In the genomic region with DNA sequence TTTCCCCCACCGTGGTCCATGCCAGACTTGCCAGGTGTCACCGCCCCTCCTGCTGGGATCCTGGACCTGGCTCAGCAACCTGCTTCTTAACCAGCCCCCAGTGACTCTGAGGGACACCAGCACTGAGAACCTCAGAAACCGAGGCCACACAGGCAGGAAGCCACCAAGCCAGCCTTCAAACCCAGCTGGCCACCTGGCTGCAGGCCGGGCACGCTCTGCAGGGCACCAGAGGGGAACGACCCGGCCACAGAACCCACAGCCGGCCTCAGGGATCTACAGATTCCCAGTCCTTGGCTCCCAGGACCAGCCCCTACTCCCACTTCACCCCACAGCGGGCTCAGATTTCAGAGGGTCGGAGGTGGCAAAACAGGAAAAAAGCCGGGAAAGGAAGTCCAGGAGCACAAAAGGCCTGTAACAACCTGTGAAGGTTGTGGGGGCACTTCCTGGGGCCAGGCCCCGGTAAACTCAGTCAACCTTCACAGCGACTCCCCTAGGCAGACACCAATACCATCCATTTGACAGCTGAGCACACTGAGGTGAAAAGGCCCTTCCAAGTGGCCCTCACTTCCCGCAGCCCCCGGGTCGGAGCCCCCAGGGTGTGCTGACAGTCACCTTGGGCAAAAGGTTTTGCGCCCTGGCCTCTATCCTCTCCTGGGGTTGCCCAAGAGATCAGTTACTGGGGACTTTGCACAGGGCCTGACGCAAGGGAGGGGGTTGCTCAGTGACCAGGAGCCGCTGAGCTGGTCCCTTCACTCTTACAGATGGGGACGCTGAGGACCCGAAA, we compare ENCODE assay signal across 1 cellular context.
TF ChIP-seq lines count a peak whose summit lies in the region.

No MANE protein-coding gene starts in this region.

TF ChIP-seq in HepG2, 621 proteins besides CTCF, POLR2A, EP300 and RAD21 (continued from another document and continues in another):
- TF ChIP-seq ZBTB3 (CRISPR knock-in tag; IDR thresholded peaks at IDR 0.05; ENCODE audit: borderline replicate concordance, low read depth) (0 out of 2 replicates have a peak, but pooled peaks have one; percentile 39), FOXA1 (IDR thresholded peaks at IDR 0.05) (no peak), FOXA1 (CRISPR knock-in tag; IDR thresholded peaks at IDR 0.05) (no peak), ZNF747 (CRISPR knock-in tag; IDR thresholded peaks at IDR 0.05; ENCODE audit: borderline replicate concordance) (no peak), XBP1 (CRISPR knock-in tag; IDR thresholded peaks at IDR 0.05) (no peak), MZF1 (CRISPR knock-in tag; IDR thresholded peaks at IDR 0.05; ENCODE audit: borderline replicate concordance) (no peak), CEBPB (IDR thresholded peaks at IDR 0.05; ENCODE audit: borderline replicate concordance, low read depth, low read length) (peak; percentile 95), HDAC2 (CRISPR knock-in tag; IDR thresholded peaks at IDR 0.05) (0 out of 2 replicates have a peak, but pooled peaks have one; percentile 40), ZBTB7A (CRISPR knock-in tag; IDR thresholded peaks at IDR 0.05) (0 out of 2 replicates have a peak, but pooled peaks have one; percentile 37), CCAR2 (optimal IDR thresholded peaks at IDR 0.05; ENCODE audit: low read depth, low read length) (no peak), IRF2 (CRISPR knock-in tag; IDR thresholded peaks at IDR 0.05) (no peak; the same call in 1 of the 2 replicates), TAF1 (CRISPR knock-in tag; IDR thresholded peaks at IDR 0.05) (no peak; the same call in 1 of the 2 replicates), SP4 (CRISPR knock-in tag; IDR thresholded peaks at IDR 0.05) (peak; percentile 43; the same call in 1 of the 2 replicates), ZBTB1 (CRISPR knock-in tag; IDR thresholded peaks at IDR 0.05; ENCODE audit: borderline replicate concordance) (no peak), POLR2AphosphoS2 (IDR thresholded peaks at IDR 0.05; ENCODE audit: low read depth, low read length) (no peak), ARNT2 (CRISPR knock-in tag; IDR thresholded peaks at IDR 0.05; ENCODE audit: low read depth) (no peak), ZNF24 (IDR thresholded peaks at IDR 0.05) (no peak), ZKSCAN1 (IDR thresholded peaks at IDR 0.05; ENCODE audit: low read length) (no peak), ZNF598 (CRISPR knock-in tag; IDR thresholded peaks at IDR 0.05; ENCODE audit: borderline replicate concordance) (no peak), NR1H2 (CRISPR knock-in tag; IDR thresholded peaks at IDR 0.05; ENCODE audit: borderline replicate concordance, low read depth) (no peak), PAX8 (CRISPR knock-in tag; IDR thresholded peaks at IDR 0.05; ENCODE audit: borderline replicate concordance) (no peak), TEAD2 (CRISPR knock-in tag; IDR thresholded peaks at IDR 0.05) (no peak), ZNF652 (CRISPR knock-in tag; IDR thresholded peaks at IDR 0.05; ENCODE audit: borderline replicate concordance, low read depth) (no peak), YY1 (IDR thresholded peaks at IDR 0.05; ENCODE audit: insufficient read depth, insufficient replicate concordance, low read depth, low read length) (no peak), ZNF879 (CRISPR knock-in tag; IDR thresholded peaks at IDR 0.05) (no peak), ZNF44 (CRISPR knock-in tag; IDR thresholded peaks at IDR 0.05) (0 out of 2 replicates have a peak, but pooled peaks have one; percentile 45), TBL1XR1 (IDR thresholded peaks at IDR 0.05; ENCODE audit: borderline replicate concordance, low read length, partially characterized antibody) (no peak), ZNF839 (CRISPR knock-in tag; IDR thresholded peaks at IDR 0.05; ENCODE audit: borderline replicate concordance) (no peak)
- TF ChIP-seq, protein P1, sequence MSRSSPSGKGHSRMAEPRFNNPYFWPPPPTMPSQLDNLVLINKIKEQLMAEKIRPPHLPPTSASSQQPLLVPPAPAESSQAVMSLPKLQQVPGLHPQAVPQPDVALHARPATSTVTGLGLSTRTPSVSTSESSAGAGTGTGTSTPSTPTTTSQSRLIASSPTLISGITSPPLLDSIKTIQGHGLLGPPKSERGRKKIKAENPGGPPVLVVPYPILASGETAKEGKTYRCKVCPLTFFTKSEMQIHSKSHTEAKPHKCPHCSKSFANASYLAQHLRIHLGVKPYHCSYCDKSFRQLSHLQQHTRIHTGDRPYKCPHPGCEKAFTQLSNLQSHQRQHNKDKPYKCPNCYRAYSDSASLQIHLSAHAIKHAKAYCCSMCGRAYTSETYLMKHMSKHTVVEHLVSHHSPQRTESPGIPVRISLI (CRISPR knock-in tag; IDR thresholded peaks at IDR 0.05; ENCODE audit: borderline replicate concordance), result 0 out of 2 replicates have a peak, but pooled peaks have one; percentile 44
- TF ChIP-seq, protein P2, sequence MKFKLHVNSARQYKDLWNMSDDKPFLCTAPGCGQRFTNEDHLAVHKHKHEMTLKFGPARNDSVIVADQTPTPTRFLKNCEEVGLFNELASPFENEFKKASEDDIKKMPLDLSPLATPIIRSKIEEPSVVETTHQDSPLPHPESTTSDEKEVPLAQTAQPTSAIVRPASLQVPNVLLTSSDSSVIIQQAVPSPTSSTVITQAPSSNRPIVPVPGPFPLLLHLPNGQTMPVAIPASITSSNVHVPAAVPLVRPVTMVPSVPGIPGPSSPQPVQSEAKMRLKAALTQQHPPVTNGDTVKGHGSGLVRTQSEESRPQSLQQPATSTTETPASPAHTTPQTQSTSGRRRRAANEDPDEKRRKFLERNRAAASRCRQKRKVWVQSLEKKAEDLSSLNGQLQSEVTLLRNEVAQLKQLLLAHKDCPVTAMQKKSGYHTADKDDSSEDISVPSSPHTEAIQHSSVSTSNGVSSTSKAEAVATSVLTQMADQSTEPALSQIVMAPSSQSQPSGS (CRISPR knock-in tag; IDR thresholded peaks at IDR 0.05), result peak; percentile 53; the same call in 1 of the 2 replicates
- TF ChIP-seq, protein P3, sequence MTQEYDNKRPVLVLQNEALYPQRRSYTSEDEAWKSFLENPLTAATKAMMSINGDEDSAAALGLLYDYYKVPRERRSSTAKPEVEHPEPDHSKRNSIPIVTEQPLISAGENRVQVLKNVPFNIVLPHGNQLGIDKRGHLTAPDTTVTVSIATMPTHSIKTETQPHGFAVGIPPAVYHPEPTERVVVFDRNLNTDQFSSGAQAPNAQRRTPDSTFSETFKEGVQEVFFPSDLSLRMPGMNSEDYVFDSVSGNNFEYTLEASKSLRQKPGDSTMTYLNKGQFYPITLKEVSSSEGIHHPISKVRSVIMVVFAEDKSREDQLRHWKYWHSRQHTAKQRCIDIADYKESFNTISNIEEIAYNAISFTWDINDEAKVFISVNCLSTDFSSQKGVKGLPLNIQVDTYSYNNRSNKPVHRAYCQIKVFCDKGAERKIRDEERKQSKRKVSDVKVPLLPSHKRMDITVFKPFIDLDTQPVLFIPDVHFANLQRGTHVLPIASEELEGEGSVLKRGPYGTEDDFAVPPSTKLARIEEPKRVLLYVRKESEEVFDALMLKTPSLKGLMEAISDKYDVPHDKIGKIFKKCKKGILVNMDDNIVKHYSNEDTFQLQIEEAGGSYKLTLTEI (CRISPR knock-in tag; conservative IDR thresholded peaks at IDR 0.05), result no peak
- TF ChIP-seq, protein P4, sequence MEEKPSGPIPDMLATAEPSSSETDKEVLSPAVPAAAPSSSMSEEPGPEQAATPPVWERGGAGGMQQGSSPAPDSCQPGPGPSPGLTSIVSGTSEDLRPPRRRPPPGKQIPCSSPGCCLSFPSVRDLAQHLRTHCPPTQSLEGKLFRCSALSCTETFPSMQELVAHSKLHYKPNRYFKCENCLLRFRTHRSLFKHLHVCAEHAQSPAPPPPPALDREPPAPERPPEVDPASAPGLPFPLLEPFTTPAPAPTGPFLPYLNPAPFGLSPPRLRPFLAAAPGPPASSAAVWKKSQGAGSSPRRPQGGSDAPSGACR (CRISPR knock-in tag; IDR thresholded peaks at IDR 0.05), result no peak
- TF ChIP-seq, protein P5, sequence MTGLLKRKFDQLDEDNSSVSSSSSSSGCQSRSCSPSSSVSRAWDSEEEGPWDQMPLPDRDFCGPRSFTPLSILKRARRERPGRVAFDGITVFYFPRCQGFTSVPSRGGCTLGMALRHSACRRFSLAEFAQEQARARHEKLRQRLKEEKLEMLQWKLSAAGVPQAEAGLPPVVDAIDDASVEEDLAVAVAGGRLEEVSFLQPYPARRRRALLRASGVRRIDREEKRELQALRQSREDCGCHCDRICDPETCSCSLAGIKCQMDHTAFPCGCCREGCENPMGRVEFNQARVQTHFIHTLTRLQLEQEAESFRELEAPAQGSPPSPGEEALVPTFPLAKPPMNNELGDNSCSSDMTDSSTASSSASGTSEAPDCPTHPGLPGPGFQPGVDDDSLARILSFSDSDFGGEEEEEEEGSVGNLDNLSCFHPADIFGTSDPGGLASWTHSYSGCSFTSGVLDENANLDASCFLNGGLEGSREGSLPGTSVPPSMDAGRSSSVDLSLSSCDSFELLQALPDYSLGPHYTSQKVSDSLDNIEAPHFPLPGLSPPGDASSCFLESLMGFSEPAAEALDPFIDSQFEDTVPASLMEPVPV (CRISPR knock-in tag; IDR thresholded peaks at IDR 0.05), result no peak
- TF ChIP-seq, protein P6, sequence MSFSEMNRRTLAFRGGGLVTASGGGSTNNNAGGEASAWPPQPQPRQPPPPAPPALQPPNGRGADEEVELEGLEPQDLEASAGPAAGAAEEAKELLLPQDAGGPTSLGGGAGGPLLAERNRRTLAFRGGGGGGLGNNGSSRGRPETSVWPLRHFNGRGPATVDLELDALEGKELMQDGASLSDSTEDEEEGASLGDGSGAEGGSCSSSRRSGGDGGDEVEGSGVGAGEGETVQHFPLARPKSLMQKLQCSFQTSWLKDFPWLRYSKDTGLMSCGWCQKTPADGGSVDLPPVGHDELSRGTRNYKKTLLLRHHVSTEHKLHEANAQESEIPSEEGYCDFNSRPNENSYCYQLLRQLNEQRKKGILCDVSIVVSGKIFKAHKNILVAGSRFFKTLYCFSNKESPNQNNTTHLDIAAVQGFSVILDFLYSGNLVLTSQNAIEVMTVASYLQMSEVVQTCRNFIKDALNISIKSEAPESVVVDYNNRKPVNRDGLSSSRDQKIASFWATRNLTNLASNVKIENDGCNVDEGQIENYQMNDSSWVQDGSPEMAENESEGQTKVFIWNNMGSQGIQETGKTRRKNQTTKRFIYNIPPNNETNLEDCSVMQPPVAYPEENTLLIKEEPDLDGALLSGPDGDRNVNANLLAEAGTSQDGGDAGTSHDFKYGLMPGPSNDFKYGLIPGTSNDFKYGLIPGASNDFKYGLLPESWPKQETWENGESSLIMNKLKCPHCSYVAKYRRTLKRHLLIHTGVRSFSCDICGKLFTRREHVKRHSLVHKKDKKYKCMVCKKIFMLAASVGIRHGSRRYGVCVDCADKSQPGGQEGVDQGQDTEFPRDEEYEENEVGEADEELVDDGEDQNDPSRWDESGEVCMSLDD (CRISPR knock-in tag; IDR thresholded peaks at IDR 0.05; ENCODE audit: borderline replicate concordance), result no peak; the same call in 1 of the 2 replicates
- TF ChIP-seq, protein P7, sequence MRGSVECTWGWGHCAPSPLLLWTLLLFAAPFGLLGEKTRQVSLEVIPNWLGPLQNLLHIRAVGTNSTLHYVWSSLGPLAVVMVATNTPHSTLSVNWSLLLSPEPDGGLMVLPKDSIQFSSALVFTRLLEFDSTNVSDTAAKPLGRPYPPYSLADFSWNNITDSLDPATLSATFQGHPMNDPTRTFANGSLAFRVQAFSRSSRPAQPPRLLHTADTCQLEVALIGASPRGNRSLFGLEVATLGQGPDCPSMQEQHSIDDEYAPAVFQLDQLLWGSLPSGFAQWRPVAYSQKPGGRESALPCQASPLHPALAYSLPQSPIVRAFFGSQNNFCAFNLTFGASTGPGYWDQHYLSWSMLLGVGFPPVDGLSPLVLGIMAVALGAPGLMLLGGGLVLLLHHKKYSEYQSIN (CRISPR knock-in tag; IDR thresholded peaks at IDR 0.05; ENCODE audit: borderline replicate concordance), result no peak
- TF ChIP-seq, protein P8, sequence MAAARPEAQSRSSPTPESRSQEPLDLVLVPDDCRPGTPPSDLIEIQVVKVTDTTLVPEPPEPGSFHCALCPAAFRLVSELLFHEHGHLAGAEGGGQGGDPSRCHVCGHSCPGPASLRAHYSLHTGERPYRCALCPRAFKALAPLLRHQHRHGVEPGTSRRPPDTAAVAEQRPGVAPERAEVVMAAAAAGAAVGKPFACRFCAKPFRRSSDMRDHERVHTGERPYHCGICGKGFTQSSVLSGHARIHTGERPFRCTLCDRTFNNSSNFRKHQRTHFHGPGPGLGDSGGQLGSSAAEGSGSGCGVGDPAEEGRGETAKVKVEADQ (CRISPR knock-in tag; IDR thresholded peaks at IDR 0.05; ENCODE audit: borderline replicate concordance), result no peak; the same call in 1 of the 2 replicates
- TF ChIP-seq, protein P9, sequence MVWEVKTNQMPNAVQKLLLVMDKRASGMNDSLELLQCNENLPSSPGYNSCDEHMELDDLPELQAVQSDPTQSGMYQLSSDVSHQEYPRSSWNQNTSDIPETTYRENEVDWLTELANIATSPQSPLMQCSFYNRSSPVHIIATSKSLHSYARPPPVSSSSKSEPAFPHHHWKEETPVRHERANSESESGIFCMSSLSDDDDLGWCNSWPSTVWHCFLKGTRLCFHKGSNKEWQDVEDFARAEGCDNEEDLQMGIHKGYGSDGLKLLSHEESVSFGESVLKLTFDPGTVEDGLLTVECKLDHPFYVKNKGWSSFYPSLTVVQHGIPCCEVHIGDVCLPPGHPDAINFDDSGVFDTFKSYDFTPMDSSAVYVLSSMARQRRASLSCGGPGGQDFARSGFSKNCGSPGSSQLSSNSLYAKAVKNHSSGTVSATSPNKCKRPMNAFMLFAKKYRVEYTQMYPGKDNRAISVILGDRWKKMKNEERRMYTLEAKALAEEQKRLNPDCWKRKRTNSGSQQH (CRISPR knock-in tag; IDR thresholded peaks at IDR 0.05; ENCODE audit: low read depth), result no peak
- TF ChIP-seq, protein P10, sequence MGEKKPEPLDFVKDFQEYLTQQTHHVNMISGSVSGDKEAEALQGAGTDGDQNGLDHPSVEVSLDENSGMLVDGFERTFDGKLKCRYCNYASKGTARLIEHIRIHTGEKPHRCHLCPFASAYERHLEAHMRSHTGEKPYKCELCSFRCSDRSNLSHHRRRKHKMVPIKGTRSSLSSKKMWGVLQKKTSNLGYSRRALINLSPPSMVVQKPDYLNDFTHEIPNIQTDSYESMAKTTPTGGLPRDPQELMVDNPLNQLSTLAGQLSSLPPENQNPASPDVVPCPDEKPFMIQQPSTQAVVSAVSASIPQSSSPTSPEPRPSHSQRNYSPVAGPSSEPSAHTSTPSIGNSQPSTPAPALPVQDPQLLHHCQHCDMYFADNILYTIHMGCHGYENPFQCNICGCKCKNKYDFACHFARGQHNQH (CRISPR knock-in tag; IDR thresholded peaks at IDR 0.05), result no peak
- TF ChIP-seq, protein P11, sequence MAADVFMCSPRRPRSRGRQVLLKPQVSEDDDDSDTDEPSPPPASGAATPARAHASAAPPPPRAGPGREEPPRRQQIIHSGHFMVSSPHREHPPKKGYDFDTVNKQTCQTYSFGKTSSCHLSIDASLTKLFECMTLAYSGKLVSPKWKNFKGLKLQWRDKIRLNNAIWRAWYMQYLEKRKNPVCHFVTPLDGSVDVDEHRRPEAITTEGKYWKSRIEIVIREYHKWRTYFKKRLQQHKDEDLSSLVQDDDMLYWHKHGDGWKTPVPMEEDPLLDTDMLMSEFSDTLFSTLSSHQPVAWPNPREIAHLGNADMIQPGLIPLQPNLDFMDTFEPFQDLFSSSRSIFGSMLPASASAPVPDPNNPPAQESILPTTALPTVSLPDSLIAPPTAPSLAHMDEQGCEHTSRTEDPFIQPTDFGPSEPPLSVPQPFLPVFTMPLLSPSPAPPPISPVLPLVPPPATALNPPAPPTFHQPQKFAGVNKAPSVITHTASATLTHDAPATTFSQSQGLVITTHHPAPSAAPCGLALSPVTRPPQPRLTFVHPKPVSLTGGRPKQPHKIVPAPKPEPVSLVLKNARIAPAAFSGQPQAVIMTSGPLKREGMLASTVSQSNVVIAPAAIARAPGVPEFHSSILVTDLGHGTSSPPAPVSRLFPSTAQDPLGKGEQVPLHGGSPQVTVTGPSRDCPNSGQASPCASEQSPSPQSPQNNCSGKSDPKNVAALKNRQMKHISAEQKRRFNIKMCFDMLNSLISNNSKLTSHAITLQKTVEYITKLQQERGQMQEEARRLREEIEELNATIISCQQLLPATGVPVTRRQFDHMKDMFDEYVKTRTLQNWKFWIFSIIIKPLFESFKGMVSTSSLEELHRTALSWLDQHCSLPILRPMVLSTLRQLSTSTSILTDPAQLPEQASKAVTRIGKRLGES (CRISPR knock-in tag; IDR thresholded peaks at IDR 0.05; ENCODE audit: borderline replicate concordance), result no peak
